1 cellular context compared by ENCODE assay signal in the genomic region with DNA sequence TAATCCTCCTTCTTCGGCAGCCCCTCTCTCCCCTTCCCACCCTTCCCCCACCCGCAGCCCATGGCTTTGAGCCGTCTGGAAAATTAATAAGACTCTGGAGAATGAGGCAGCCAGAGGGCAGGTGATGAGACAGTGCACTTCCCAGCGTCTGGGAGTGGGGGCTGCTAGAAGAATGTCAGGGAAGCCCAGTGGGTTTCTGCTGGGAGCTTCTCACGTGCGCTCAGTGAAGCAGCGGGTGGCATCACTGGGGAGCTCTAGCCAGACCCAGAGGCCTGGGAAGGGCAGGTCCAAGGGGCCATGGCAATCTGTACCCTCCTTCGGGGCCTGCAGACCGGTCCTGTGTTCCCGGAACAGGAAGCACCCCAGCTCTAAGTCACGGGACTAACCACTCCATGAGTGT.
TF ChIP-seq lines count a peak whose summit lies in the region.

No MANE protein-coding gene starts in this region.

TF ChIP-seq in WTC11, 78 proteins besides CTCF, POLR2A, EP300 and RAD21 (continued from another document):
- TF ChIP-seq, protein P1, sequence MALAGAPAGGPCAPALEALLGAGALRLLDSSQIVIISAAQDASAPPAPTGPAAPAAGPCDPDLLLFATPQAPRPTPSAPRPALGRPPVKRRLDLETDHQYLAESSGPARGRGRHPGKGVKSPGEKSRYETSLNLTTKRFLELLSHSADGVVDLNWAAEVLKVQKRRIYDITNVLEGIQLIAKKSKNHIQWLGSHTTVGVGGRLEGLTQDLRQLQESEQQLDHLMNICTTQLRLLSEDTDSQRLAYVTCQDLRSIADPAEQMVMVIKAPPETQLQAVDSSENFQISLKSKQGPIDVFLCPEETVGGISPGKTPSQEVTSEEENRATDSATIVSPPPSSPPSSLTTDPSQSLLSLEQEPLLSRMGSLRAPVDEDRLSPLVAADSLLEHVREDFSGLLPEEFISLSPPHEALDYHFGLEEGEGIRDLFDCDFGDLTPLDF (CRISPR knock-in tag; IDR thresholded peaks at IDR 0.05) = no peak
- TF ChIP-seq GTF2I (CRISPR knock-in tag; conservative IDR thresholded peaks at IDR 0.05) = no peak
- no peak for TF ChIP-seq ZBTB21 (CRISPR knock-in tag; IDR thresholded peaks at IDR 0.05; ENCODE audit: borderline replicate concordance)
- TF ChIP-seq RELA (CRISPR knock-in tag; IDR thresholded peaks at IDR 0.05; ENCODE audit: borderline replicate concordance) = no peak
- TF ChIP-seq GRHL2 (CRISPR knock-in tag; IDR thresholded peaks at IDR 0.05; ENCODE audit: insufficient replicate concordance, severe bottlenecking) = no peak
- TF ChIP-seq, protein P2, sequence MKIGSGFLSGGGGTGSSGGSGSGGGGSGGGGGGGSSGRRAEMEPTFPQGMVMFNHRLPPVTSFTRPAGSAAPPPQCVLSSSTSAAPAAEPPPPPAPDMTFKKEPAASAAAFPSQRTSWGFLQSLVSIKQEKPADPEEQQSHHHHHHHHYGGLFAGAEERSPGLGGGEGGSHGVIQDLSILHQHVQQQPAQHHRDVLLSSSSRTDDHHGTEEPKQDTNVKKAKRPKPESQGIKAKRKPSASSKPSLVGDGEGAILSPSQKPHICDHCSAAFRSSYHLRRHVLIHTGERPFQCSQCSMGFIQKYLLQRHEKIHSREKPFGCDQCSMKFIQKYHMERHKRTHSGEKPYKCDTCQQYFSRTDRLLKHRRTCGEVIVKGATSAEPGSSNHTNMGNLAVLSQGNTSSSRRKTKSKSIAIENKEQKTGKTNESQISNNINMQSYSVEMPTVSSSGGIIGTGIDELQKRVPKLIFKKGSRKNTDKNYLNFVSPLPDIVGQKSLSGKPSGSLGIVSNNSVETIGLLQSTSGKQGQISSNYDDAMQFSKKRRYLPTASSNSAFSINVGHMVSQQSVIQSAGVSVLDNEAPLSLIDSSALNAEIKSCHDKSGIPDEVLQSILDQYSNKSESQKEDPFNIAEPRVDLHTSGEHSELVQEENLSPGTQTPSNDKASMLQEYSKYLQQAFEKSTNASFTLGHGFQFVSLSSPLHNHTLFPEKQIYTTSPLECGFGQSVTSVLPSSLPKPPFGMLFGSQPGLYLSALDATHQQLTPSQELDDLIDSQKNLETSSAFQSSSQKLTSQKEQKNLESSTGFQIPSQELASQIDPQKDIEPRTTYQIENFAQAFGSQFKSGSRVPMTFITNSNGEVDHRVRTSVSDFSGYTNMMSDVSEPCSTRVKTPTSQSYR (CRISPR knock-in tag; IDR thresholded peaks at IDR 0.05) = no peak
- TF ChIP-seq NFE2L1 (CRISPR knock-in tag; IDR thresholded peaks at IDR 0.05) = no peak
- TF ChIP-seq, protein P3, sequence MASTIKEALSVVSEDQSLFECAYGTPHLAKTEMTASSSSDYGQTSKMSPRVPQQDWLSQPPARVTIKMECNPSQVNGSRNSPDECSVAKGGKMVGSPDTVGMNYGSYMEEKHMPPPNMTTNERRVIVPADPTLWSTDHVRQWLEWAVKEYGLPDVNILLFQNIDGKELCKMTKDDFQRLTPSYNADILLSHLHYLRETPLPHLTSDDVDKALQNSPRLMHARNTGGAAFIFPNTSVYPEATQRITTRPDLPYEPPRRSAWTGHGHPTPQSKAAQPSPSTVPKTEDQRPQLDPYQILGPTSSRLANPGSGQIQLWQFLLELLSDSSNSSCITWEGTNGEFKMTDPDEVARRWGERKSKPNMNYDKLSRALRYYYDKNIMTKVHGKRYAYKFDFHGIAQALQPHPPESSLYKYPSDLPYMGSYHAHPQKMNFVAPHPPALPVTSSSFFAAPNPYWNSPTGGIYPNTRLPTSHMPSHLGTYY (CRISPR knock-in tag; IDR thresholded peaks at IDR 0.05) = no peak
- TF ChIP-seq ZNF219 (CRISPR knock-in tag; IDR thresholded peaks at IDR 0.05; ENCODE audit: borderline replicate concordance) = no peak
- TF ChIP-seq, protein P4, sequence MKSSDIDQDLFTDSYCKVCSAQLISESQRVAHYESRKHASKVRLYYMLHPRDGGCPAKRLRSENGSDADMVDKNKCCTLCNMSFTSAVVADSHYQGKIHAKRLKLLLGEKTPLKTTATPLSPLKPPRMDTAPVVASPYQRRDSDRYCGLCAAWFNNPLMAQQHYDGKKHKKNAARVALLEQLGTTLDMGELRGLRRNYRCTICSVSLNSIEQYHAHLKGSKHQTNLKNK (CRISPR knock-in tag; IDR thresholded peaks at IDR 0.05) = no peak
